In the genomic region with DNA sequence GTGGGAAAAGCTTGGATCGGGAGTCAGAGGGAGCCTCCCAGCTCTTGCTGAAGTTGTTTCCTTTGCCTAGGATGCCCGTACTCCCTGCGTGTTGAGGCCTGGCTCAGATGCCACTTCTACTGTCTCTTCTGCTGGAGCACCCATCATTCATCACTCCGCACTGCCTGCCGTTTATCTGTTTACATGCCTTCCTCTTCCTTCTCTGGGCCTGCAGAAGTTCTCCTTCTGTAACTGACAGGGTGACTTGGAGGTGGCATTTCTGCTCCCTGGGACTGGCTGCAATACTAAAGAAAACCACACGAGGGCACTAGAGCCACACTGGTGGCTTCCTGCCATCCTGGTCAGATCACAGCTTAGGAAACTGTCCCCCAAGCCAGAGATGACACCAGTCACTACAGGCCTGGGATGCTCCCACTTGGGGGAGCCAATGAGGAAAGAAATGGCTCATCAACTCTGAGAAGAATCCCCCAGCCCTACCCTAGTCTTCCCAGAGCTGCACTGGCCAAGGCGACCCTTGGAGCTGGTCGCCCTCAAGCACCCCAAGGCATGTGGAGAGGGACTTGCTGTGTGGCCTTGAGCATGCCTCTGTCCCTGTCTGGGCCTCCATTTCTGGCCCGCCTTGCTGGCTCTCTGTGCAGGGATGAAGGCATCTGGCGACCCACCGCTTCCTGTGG, we compare ENCODE assay signal across 1 cellular context.
TF ChIP-seq lines count a peak whose summit lies in the region.

No MANE protein-coding gene starts in this region.

TF ChIP-seq in neural cell, 6 proteins besides CTCF, POLR2A, EP300 and RAD21 (continued from another document):
- TF ChIP-seq EZH2 (IDR thresholded peaks at IDR 0.05; ENCODE audit: borderline replicate concordance, insufficient read depth, low read length, poor library complexity, severe bottlenecking), result no peak
- peak; percentile 100 for TF ChIP-seq SMC3 (conservative IDR thresholded peaks at IDR 0.05; ENCODE audit: poor library complexity)
- peak; percentile 51 for TF ChIP-seq MXI1 (conservative IDR thresholded peaks at IDR 0.05; ENCODE audit: poor library complexity, severe bottlenecking)
- TF ChIP-seq TAF1 (IDR thresholded peaks at IDR 0.05; ENCODE audit: low read depth), result no peak
- peak; percentile 6 for TF ChIP-seq POLR2AphosphoS5 (IDR thresholded peaks at IDR 0.05)
